21 cellular contexts compared by ENCODE assay signal in the genomic region with DNA sequence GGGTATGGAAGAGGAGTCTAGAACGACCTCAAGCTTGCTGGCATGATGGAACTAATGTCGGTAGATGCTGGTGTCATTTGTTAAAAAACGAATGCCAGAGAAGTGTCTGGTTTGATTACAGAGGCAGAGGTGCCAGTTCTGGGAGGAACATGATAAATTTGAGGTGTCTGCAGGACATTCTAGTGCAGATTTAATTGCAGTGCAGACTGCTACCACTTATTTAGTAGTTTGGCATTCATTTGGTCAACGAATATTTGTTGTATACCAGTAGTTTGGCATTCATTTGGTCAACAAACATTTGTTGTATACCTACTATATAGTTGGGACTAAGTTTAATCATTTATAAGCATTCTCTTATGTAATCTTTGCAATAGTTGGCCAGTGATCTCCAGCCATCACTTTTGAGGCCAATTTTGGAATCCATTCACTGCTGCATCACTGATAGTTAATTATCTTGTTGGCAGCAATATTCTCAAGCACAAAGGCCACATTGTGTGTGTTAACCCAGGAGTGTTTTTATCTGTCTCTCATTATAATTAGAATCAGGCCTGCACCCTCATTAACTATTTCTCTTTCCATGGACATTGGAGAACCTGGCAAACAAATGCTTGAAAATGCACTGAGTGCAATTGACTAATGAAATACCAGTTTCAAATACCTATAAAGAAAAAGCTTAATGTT.
"Had no signal": no experiment of that assay in that cellular context is flagged by ENCODE, and none has a peak within 500 bp of the region (broad histone marks: within the 10 kb centered on the region; RNA-seq: fewer than 3 reads in every experiment).

No MANE protein-coding gene starts in this region.

- DNase-seq: activated B cell treated with CpG ODN at 0.5 μM for 24 hours; activated CD4-positive, alpha-beta T cell treated with anti-CD3 and anti-CD28 coated beads for 36 hours; activated CD4-positive, alpha-beta T cell treated with anti-CD3 and anti-CD28 coated beads, Interleukin-2, amount 50 U/mL, for 4 hours; activated CD8-positive, alpha-beta memory T cell treated with anti-CD3 and anti-CD28 coated beads for 24 hours; activated CD8-positive, alpha-beta memory T cell treated with anti-CD3 and anti-CD28 coated beads, Interleukin-2, amount 50 U/mL, for 4 hours; activated naive CD4-positive, alpha-beta T cell; activated T-cell treated with anti-CD3 and anti-CD28 coated beads, Interleukin-2, amount 50 U/mL, for 24 hours; adrenal gland; cerebellar nuclear complex; esophagus squamous epithelium; kidney; left lung; midbrain; natural killer cell; retina; spleen; stimulated activated CD4-positive, alpha-beta T cell treated with anti-CD3 and anti-CD28 coated beads, Interleukin-4, amount 100 ng/mL, for 1 hour; stimulated activated naive CD8-positive, alpha-beta T cell treated with anti-CD3 and anti-CD28 coated beads, Interleukin-15, Interleukin-2, amounts not matched to agents 100 U/mL and 50 U/mL, for 24 hours; upper lobe of left lung had no signal

- ATAC-seq: activated CD4-positive, alpha-beta T cell treated with anti-CD3 and anti-CD28 coated beads for 36 hours; left lung; natural killer cell; stimulated activated naive CD8-positive, alpha-beta T cell treated with anti-CD3 and anti-CD28 coated beads, Interleukin-15, Interleukin-2, amounts not matched to agents 100 U/mL and 50 U/mL, for 24 hours had no signal

- H3K27ac ChIP-seq: adrenal gland, ascending aorta, coronary artery, esophagus squamous epithelium, left lung, spleen, upper lobe of left lung had no signal

- H3K9me3 ChIP-seq: adrenal gland, esophagus squamous epithelium, spleen, upper lobe of left lung had no signal

- H3K36me3 ChIP-seq: adrenal gland, ascending aorta, esophagus squamous epithelium, left lung, spleen, upper lobe of left lung had no signal

- H3K4me1 ChIP-seq: ascending aorta, esophagus squamous epithelium, left lung, spleen, upper lobe of left lung had no signal

- H3K4me3 ChIP-seq: adrenal gland, ascending aorta, coronary artery, esophagus squamous epithelium, left lung, spleen, upper lobe of left lung had no signal

- H3K27me3 ChIP-seq: adrenal gland, ascending aorta, esophagus squamous epithelium, left lung, spleen, upper lobe of left lung had no signal
